In genomic region chr4:96776922-96777510, GRCh38 we compare ENCODE assay signal across 21 cellular contexts.
DNase-seq lines count a peak whose midpoint lies in the region; ATAC-seq and TF ChIP-seq lines count a peak whose summit lies in the region.
"Had no signal": no experiment of that assay in that cellular context is flagged by ENCODE, and none has a peak within 500 bp of the region (broad histone marks: within the 10 kb centered on the region; RNA-seq: fewer than 3 reads in every experiment).

No MANE protein-coding gene starts in this region.

- H3K27ac ChIP-seq in VCaP: peak overlapping the region; percentile 58
- H3K27ac ChIP-seq: BLaER1, GM23248 had no signal

- POLR2A ChIA-PET in MCF 10A (lab: Yijun Ruan, JAX): no interaction called here

- CTCF ChIA-PET in MCF 10A (lab: Yijun Ruan, JAX): interaction anchor here (0.6 kb wide), 1 partner anchor 79 kb away, joined by 3 read pairs; no protein-coding TSS in a partner anchor

- H3K36me3 Mint-ChIP-seq in mesothelial cell of epicardium: peaks cover 6% of the 10 kb centered on the region
- H3K36me3 Mint-ChIP-seq in MCF 10A (ENCODE audit: insufficient read depth, unreplicated experiment): no peaks in the 10 kb centered on the region
- H3K36me3 Mint-ChIP-seq: CD4-positive, CD25-positive, alpha-beta regulatory T cell had no signal

- H3K27me3 Mint-ChIP-seq in mesothelial cell of epicardium (ENCODE audit: low read depth) (no peaks in the 10 kb centered on the region), MCF 10A (ENCODE audit: insufficient read depth, unreplicated experiment) (no peaks in the 10 kb centered on the region)
- H3K27me3 Mint-ChIP-seq: CD4-positive, CD25-positive, alpha-beta regulatory T cell had no signal

- BruUV-seq in MCF 10A (replicated peaks; lab: Mats Ljungman, UMichigan): no TSS peak

- H3K4me1 Mint-ChIP-seq in mesothelial cell of epicardium (peaks cover 28% of the 10 kb centered on the region), MCF 10A (ENCODE audit: insufficient read depth, unreplicated experiment) (peaks cover 5% of the 10 kb centered on the region)
- H3K4me1 Mint-ChIP-seq: CD4-positive, CD25-positive, alpha-beta regulatory T cell had no signal

- H3K4me3 Mint-ChIP-seq in mesothelial cell of epicardium (no peak overlapping the region), MCF 10A (ENCODE audit: unreplicated experiment) (no peak overlapping the region)
- H3K4me3 Mint-ChIP-seq: CD4-positive, CD25-positive, alpha-beta regulatory T cell had no signal

- peak in 2 of 3 experiments; percentile 15 to 41 for DNase-seq in NCI-H1417 (lab: John Stamatoyannopoulos, UW)
- no peak for DNase-seq in NCI-H1417 treated with DMSO at 0.1 percent for 48 hours (lab: John Stamatoyannopoulos, UW)
- DNase-seq in mesothelial cell of epicardium (ENCODE audit: low spot score in 2 of 2, unreplicated experiment in 2 of 2): no peak
- no peak for DNase-seq in activated CD4-positive, alpha-beta T cell treated with anti-CD3 and anti-CD28 coated beads, Interleukin-2, amount 50 U/mL, for 4 hours
- DNase-seq in MCF 10A (ENCODE audit: unreplicated experiment): no peak
- DNase-seq: 8988T; CD4-positive, CD25-positive, alpha-beta regulatory T cell; GM23248; H7; Karpas-422; MG63; NCI-H1105 treated with DMSO at 0.1 percent for 48 hours; NCI-H1694; NCI-H2029 treated with DMSO at 0.1 percent for 48 hours; NCI-H526 treated with DMSO at 0.1 percent for 48 hours; RPMI8226; SHP77 had no signal

- intact Hi-C loops in MCF 10A (cut with micrococcal nuclease): no loop called here

- TF ChIP-seq CTCF in VCaP (conservative IDR thresholded peaks at IDR 0.05) (no peak), mesothelial cell of epicardium (IDR thresholded peaks at IDR 0.05; ENCODE audit: unreplicated experiment) (no peak), MCF 10A (IDR thresholded peaks at IDR 0.05; ENCODE audit: unreplicated experiment) (no peak)

- no peak for ATAC-seq in GM18517 (IDR thresholded peaks at IDR 0.05; ENCODE audit: unreplicated experiment)
- ATAC-seq: HepG2 had no signal

- H3K27ac Mint-ChIP-seq in mesothelial cell of epicardium: peak overlapping the region; percentile 27
- H3K27ac Mint-ChIP-seq in MCF 10A (ENCODE audit: low read depth, unreplicated experiment): no peak overlapping the region
- H3K27ac Mint-ChIP-seq: CD4-positive, CD25-positive, alpha-beta regulatory T cell had no signal

- H3K9me3 Mint-ChIP-seq in mesothelial cell of epicardium (peaks cover 24% of the 10 kb centered on the region), MCF 10A (ENCODE audit: unreplicated experiment) (no peaks in the 10 kb centered on the region)

Comparison
In these comparisons a context has a peak if more than half of its experiments do, and no peak if none do; other contexts are left out.
1. DNase-seq: peak in NCI-H1417 (2 of 3); none in NCI-H1417 treated with DMSO at 0.1 percent for 48 hours (single experiment), mesothelial cell of epicardium (0 of 2), activated CD4-positive, alpha-beta T cell treated with anti-CD3 and anti-CD28 coated beads, Interleukin-2, amount 50 U/mL, for 4 hours (0 of 2) and MCF 10A (single experiment).